ENCODE assay signal across 8 cellular contexts in the genomic region with DNA sequence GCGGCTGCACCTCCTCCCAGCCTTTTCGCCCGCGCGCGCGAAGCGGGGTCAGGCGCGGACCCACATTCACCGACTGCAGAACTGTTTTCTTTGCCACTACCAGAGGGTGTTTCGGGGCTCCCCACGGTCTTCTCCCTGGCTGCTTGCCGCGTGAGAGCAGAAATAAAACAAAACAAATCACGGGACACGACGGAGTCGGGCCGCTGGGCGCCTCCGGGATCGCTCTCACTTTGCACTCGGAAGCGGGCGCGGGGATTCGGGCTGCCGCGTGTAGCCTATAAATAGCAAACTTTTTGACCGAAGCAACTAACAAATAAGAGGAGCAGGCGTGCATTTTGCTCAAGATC.
DNase-seq lines count a peak whose midpoint lies in the region; ATAC-seq and TF ChIP-seq lines count a peak whose summit lies in the region.

No MANE protein-coding gene starts in this region.

- H3K36me3 ChIP-seq in prostate gland = no peaks in the 10 kb centered on the region

- ATAC-seq in HG03571 (IDR thresholded peaks at IDR 0.05; ENCODE audit: unreplicated experiment) (no peak), GM18505 (IDR thresholded peaks at IDR 0.05; ENCODE audit: unreplicated experiment) (no peak)

- H3K4me3 ChIP-seq in foreskin fibroblast (ENCODE audit: low read depth in 1 of 2, low read length in 2 of 2) (peak overlapping the region; percentile 34 to 51), prostate gland (peak overlapping the region; percentile 35 to 39)

- peaks cover 11% of the 10 kb centered on the region for H3K27me3 ChIP-seq in prostate gland (replicated peaks; ENCODE audit: insufficient read depth)

- TF ChIP-seq CTCF in GM13976 (IDR thresholded peaks at IDR 0.05; ENCODE audit: borderline replicate concordance, control extremely low read depth, extremely low read depth, insufficient read depth, missing control alignments) (no peak), foreskin fibroblast (IDR thresholded peaks at IDR 0.05; ENCODE audit: low read depth, low read length) (no peak), prostate gland (IDR thresholded peaks at IDR 0.05) (no peak)

- WGBS in prostate gland = 1% methylated on average over 32 of the region's 32 CpGs

- peak; percentile 30 for DNase-seq in GM13976 (ENCODE audit: low spot score)
- DNase-seq in NCI-H2227 (lab: John Stamatoyannopoulos, UW; ENCODE audit: unreplicated experiment) = peak; percentile 57
- peak in 1 of 2 donors; percentile 50 for DNase-seq in foreskin fibroblast
- no peak for DNase-seq in prostate gland (ENCODE audit: low spot score)
- no peak for DNase-seq in NCI-H187 (lab: John Stamatoyannopoulos, UW)
- DNase-seq in stimulated activated CD4-positive, alpha-beta T cell treated with anti-CD3 and anti-CD28 coated beads, Interleukin-12 subunit alpha, Interleukin-12 subunit beta, amount 100 ng/mL, for 4 hours = no peak

- TF ChIP-seq POLR2A in prostate gland (IDR thresholded peaks at IDR 0.05) (no peak), GM18505 (IDR thresholded peaks at IDR 0.05; ENCODE audit: borderline replicate concordance, extremely low read depth, insufficient read depth, insufficient read length) (no peak)

- no peaks in the 10 kb centered on the region for H3K9me3 ChIP-seq in prostate gland

- H3K4me1 ChIP-seq in prostate gland (replicated peaks) = no peaks in the 10 kb centered on the region

- intact Hi-C loops in prostate gland (cut with DNase I) = no loop called here

- in situ Hi-C loops in GM13976 (cut with MboI; ENCODE audit: low sequenced_read_pairs, unreplicated experiment) = no loop called here

- no peak overlapping the region for H3K27ac ChIP-seq in prostate gland

Comparison
In these comparisons a context has a peak if more than half of its experiments do, and no peak if none do; other contexts are left out.
1. DNase-seq: peak in GM13976 (single experiment) and NCI-H2227 (single experiment); none in prostate gland (single experiment), NCI-H187 (0 of 2) and stimulated activated CD4-positive, alpha-beta T cell treated with anti-CD3 and anti-CD28 coated beads, Interleukin-12 subunit alpha, Interleukin-12 subunit beta, amount 100 ng/mL, for 4 hours (single experiment).